Comparison of ENCODE assay signal across 22 cellular contexts in the genomic region with DNA sequence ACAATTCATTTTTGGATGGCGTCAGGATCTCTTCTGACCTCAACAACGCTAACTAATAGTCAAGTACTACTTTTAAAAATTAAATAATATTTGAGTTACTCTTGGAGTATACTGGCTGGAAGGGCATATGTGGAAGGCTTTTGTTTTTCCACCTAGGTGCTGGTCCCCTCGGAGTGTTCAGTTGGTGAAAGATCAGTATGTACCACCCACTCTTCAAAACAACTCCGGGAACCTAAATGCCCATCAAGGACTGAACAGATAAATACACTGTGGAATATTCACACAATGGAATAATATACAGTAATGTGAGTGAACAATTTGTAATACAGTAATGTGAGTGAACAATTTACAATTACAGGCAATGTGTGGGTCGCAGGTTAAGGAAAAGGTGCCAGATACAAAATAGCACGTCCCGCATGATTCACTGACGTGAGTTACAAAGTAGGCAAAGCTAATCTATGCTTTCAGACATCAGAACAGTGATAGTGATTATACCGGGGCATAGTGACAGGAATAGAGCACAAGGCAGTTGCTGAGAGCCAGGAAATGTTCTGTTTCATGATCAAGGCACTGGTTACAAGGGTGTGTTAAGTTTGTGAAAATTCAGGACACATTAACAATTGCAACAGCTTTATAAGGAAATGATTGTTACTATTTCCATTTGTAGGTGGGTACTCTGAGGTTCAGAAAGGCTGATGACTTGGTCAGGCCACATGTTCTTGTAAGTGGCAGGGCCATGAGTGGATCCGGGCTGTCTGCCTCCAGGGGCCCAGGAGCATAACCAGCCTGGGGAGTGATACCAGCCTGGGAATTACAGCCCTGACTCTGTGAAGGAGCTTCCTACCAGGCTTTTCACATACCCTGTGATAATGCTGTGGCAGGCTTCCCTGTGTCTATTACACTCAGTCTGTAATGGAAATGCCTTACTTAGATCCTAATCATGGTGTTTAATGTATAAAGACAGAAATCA.
"Had no signal": no experiment of that assay in that cellular context is flagged by ENCODE, and none has a peak within 500 bp of the region (broad histone marks: within the 10 kb centered on the region; RNA-seq: fewer than 3 reads in every experiment).

No MANE protein-coding gene starts in this region.

- ATAC-seq: effector memory CD8-positive, alpha-beta T cell; naive thymus-derived CD4-positive, alpha-beta T cell had no signal

- H3K27ac ChIP-seq: ascending aorta, parathyroid adenoma, right lobe of liver, testis, transverse colon had no signal

- H3K27me3 ChIP-seq: ascending aorta, right lobe of liver, testis, transverse colon had no signal

- H3K4me1 ChIP-seq: ascending aorta, parathyroid adenoma, testis, transverse colon had no signal

- DNase-seq: activated CD4-positive, alpha-beta T cell treated with anti-CD3 and anti-CD28 coated beads for 4 hours; activated CD4-positive, alpha-beta T cell treated with anti-CD3 and anti-CD28 coated beads, Interleukin-2, amount 50 U/mL, for 4 hours; activated CD4-positive, CD25-positive, alpha-beta regulatory T cell; activated CD8-positive, alpha-beta memory T cell treated with anti-CD3 and anti-CD28 coated beads for 24 hours; activated gamma-delta T cell; activated naive CD4-positive, alpha-beta T cell treated with anti-CD3 and anti-CD28 coated beads, Interleukin-2, amount 10 ng/mL, durations not matched to agents 7 days and 5 days; activated naive CD8-positive, alpha-beta T cell treated with anti-CD3 and anti-CD28 coated beads, Interleukin-2, amount 10 ng/mL, durations not matched to agents 7 days and 5 days; caudate nucleus; cortex of kidney; effector memory CD8-positive, alpha-beta T cell; foreskin fibroblast; midbrain; naive thymus-derived CD4-positive, alpha-beta T cell; nucleus accumbens; right lobe of liver; stimulated activated CD4-positive, alpha-beta T cell treated with anti-CD3 and anti-CD28 coated beads, Interleukin-2, amount 100 ng/mL, for 48 hours; stimulated activated naive CD4-positive, alpha-beta T cell treated with Interleukin-2 at 50 U/mL for 16 hours; T-helper 1 cell; testis; transverse colon had no signal

- H3K9me3 ChIP-seq: right lobe of liver, testis, transverse colon had no signal

- H3K36me3 ChIP-seq: ascending aorta, right lobe of liver, transverse colon had no signal

- H3K4me3 ChIP-seq: ascending aorta, right lobe of liver, testis, transverse colon had no signal
